16 cellular contexts compared by ENCODE assay signal in genomic region chr1:154746620-154747299, GRCh38.
DNase-seq lines count a peak whose midpoint lies in the region; ATAC-seq, FAIRE-seq and TF ChIP-seq lines count a peak whose summit lies in the region.
"Had no signal": no experiment of that assay in that cellular context is flagged by ENCODE, and none has a peak within 500 bp of the region (broad histone marks: within the 10 kb centered on the region; RNA-seq: fewer than 3 reads in every experiment).

No MANE protein-coding gene starts in this region.

- POLR2A ChIA-PET in naive thymus-derived CD8-positive, alpha-beta T cell (lab: Charles Lee), result interaction anchor here (0.6 to 1.5 kb wide), 3 partner anchors 32 to 45 kb away, joined by 3 to 5 read pairs (median 5); no protein-coding TSS in a partner anchor

- H3K9ac ChIP-seq in astrocyte (ENCODE audit: low read length), result no peak overlapping the region

- intact Hi-C loops in activated CD4-positive, alpha-beta T cell treated with anti-CD3 and anti-CD28 coated beads, Interleukin-2, amount 10 ng/mL, durations not matched to agents 24 days and 14 days (cut with micrococcal nuclease), result loop anchor here (2.0 to 5.0 kb wide), 3 partner anchors 16 to 261 kb away; partner anchors contain the start of gene KCNN3

- H3K27ac ChIP-seq in astrocyte (ENCODE audit: low read depth, low read length), result no peak overlapping the region
- H3K27ac ChIP-seq: foreskin keratinocyte, right atrium auricular region, thoracic aorta had no signal

- H3K79me2 ChIP-seq in astrocyte (ENCODE audit: insufficient read depth, low read length), result no peaks in the 10 kb centered on the region

- H3K27ac Mint-ChIP-seq in activated CD4-positive, alpha-beta T cell treated with anti-CD3 and anti-CD28 coated beads, Interleukin-2, amount 10 ng/mL, durations not matched to agents 24 days and 14 days, result peak overlapping the region; percentile 94
- H3K27ac Mint-ChIP-seq in astrocyte (ENCODE audit: unreplicated experiment), result no peak overlapping the region
- peak overlapping the region in 8 of 10 donors; percentile 41 to 93 (median 84) for H3K27ac Mint-ChIP-seq in naive thymus-derived CD8-positive, alpha-beta T cell

- H2AFZ ChIP-seq in astrocyte (ENCODE audit: low read depth, low read length), result no peak overlapping the region

- TF ChIP-seq POLR2A in GM12891 (IDR thresholded peaks at IDR 0.05; ENCODE audit: low read depth, low read length), result no peak

- H3K4me1 Mint-ChIP-seq in activated CD4-positive, alpha-beta T cell treated with anti-CD3 and anti-CD28 coated beads, Interleukin-2, amount 10 ng/mL, durations not matched to agents 24 days and 14 days, result peaks cover 84% of the 10 kb centered on the region
- peaks cover 36% of the 10 kb centered on the region for H3K4me1 Mint-ChIP-seq in astrocyte (ENCODE audit: low read depth, unreplicated experiment)
- H3K4me1 Mint-ChIP-seq in naive thymus-derived CD8-positive, alpha-beta T cell, result peaks cover 34 to 49% (median 45%) of the 10 kb centered on the region in 4 donors

- no peaks in the 10 kb centered on the region for H3K36me3 Mint-ChIP-seq in activated CD4-positive, alpha-beta T cell treated with anti-CD3 and anti-CD28 coated beads, Interleukin-2, amount 10 ng/mL, durations not matched to agents 24 days and 14 days (ENCODE audit: low read depth)
- H3K36me3 Mint-ChIP-seq in astrocyte (ENCODE audit: low read depth, unreplicated experiment), result no peaks in the 10 kb centered on the region
- no peaks in the 10 kb centered on the region for H3K36me3 Mint-ChIP-seq in naive thymus-derived CD8-positive, alpha-beta T cell

- H3K36me3 ChIP-seq in astrocyte (ENCODE audit: insufficient read depth, low read length), result no peaks in the 10 kb centered on the region
- H3K36me3 ChIP-seq: HAP-1, neutrophil, right atrium auricular region, thoracic aorta had no signal

- no peak for ATAC-seq in naive thymus-derived CD8-positive, alpha-beta T cell
- ATAC-seq: foreskin keratinocyte had no signal

- H3K4me3 Mint-ChIP-seq in activated CD4-positive, alpha-beta T cell treated with anti-CD3 and anti-CD28 coated beads, Interleukin-2, amount 10 ng/mL, durations not matched to agents 24 days and 14 days, result peak overlapping the region; percentile 90
- H3K4me3 Mint-ChIP-seq in astrocyte (ENCODE audit: unreplicated experiment), result peak overlapping the region; percentile 27
- H3K4me3 Mint-ChIP-seq in naive thymus-derived CD8-positive, alpha-beta T cell, result peak overlapping the region in 5 of 10 donors; percentile 34 to 81 (median 75)

- peaks cover 8% of the 10 kb centered on the region for H3K27me3 Mint-ChIP-seq in activated CD4-positive, alpha-beta T cell treated with anti-CD3 and anti-CD28 coated beads, Interleukin-2, amount 10 ng/mL, durations not matched to agents 24 days and 14 days
- peaks cover 46% of the 10 kb centered on the region for H3K27me3 Mint-ChIP-seq in astrocyte (ENCODE audit: low read depth, unreplicated experiment)
- H3K27me3 Mint-ChIP-seq in naive thymus-derived CD8-positive, alpha-beta T cell, result no peaks in the 10 kb centered on the region

- H3K9me3 ChIP-seq in astrocyte (ENCODE audit: insufficient read depth, low read depth, low read length), result no peaks in the 10 kb centered on the region
- H3K9me3 ChIP-seq: HAP-1, neutrophil, right atrium auricular region, thoracic aorta had no signal

- no peak for TF ChIP-seq CTCF in astrocyte (IDR thresholded peaks at IDR 0.05; ENCODE audit: insufficient read depth, low read depth, low read length)

- FAIRE-seq in GM12891 (lab: Jason Lieb, UNC) (peak; percentile 28), astrocyte (lab: Jason Lieb, UNC) (no peak)
- FAIRE-seq: endothelial cell of umbilical vein had no signal

- no peak overlapping the region for H3K4me2 ChIP-seq in astrocyte (ENCODE audit: low read length)

- no peak overlapping the region for H3K4me3 ChIP-seq in astrocyte (ENCODE audit: insufficient read depth, low read depth, low read length)
- H3K4me3 ChIP-seq: HAP-1, right atrium auricular region, thoracic aorta had no signal

- DNase-seq in activated CD4-positive, alpha-beta T cell treated with anti-CD3 and anti-CD28 coated beads, Interleukin-2, amount 10 ng/mL, durations not matched to agents 24 days and 14 days, result no peak
- no peak for DNase-seq in activated CD4-positive, alpha-beta T cell treated with anti-CD3 and anti-CD28 coated beads, Interleukin-2, amount 50 U/mL, for 48 hours
- DNase-seq in GM12891 (ENCODE audit: insufficient read length, low spot score), result no peak
- DNase-seq in astrocyte (ENCODE audit: low read depth), result no peak
- no peak for DNase-seq in naive thymus-derived CD8-positive, alpha-beta T cell
- DNase-seq in activated CD4-positive, CD25-positive, alpha-beta regulatory T cell treated with anti-CD3 and anti-CD28 coated beads, Interleukin-2, amount 50 U/mL, for 72 hours, result no peak
- no peak for DNase-seq in stimulated activated naive CD4-positive, alpha-beta T cell treated with Interleukin-2 at 50 U/mL for 16 hours (lab: John Stamatoyannopoulos, UW)
- no peak for DNase-seq in DMS153 treated with DMSO at 0.1 percent for 48 hours (lab: John Stamatoyannopoulos, UW; ENCODE audit: unreplicated experiment)
- DNase-seq: activated naive CD4-positive, alpha-beta T cell treated with Interleukin-2 at 50 U/mL for 16 hours; foreskin keratinocyte; T-helper 9 cell had no signal

- no peaks in the 10 kb centered on the region for H4K20me1 ChIP-seq in astrocyte (ENCODE audit: insufficient read depth, low read length)

- H3K27me3 ChIP-seq in astrocyte (ENCODE audit: insufficient read depth, low read length), result peaks cover 34% of the 10 kb centered on the region
- H3K27me3 ChIP-seq: right atrium auricular region had no signal

- peaks cover 5% of the 10 kb centered on the region for H3K4me1 ChIP-seq in astrocyte (ENCODE audit: insufficient read depth, low read length)
- H3K4me1 ChIP-seq: foreskin keratinocyte had no signal

- H3K9me3 Mint-ChIP-seq in activated CD4-positive, alpha-beta T cell treated with anti-CD3 and anti-CD28 coated beads, Interleukin-2, amount 10 ng/mL, durations not matched to agents 24 days and 14 days, result no peaks in the 10 kb centered on the region
- H3K9me3 Mint-ChIP-seq in astrocyte (ENCODE audit: unreplicated experiment), result no peaks in the 10 kb centered on the region
- no peaks in the 10 kb centered on the region for H3K9me3 Mint-ChIP-seq in naive thymus-derived CD8-positive, alpha-beta T cell

TF ChIP-seq in GM12891, 5 proteins besides CTCF, POLR2A, EP300 and RAD21:
- TF ChIP-seq POLR2AphosphoS5 (IDR thresholded peaks at IDR 0.05; ENCODE audit: low read depth, low read length), result no peak
- no peak for TF ChIP-seq POU2F2 (IDR thresholded peaks at IDR 0.05; ENCODE audit: low read depth, low read length)
- no peak for TF ChIP-seq SPI1 (IDR thresholded peaks at IDR 0.05; ENCODE audit: low read depth, low read length)
- no peak for TF ChIP-seq TAF1 (IDR thresholded peaks at IDR 0.05; ENCODE audit: low read depth, low read length)
- TF ChIP-seq PAX5 (IDR thresholded peaks at IDR 0.05; ENCODE audit: insufficient read depth, low read length, severe bottlenecking), result no peak
TF ChIP-seq in GM12891: peak in this region for 0.
